ENCODE assay signal across 8 cellular contexts in genomic region chr9:137458194-137459146, GRCh38. TPM values are rescaled to one million over a fixed set of nuclear protein-coding genes. Genes with fewer than 3 reads are reported as not detected.
DNase-seq lines count a peak whose midpoint lies in the region; ATAC-seq and TF ChIP-seq lines count a peak whose summit lies in the region.

No MANE protein-coding gene starts in this region.

- H3K9ac ChIP-seq in HUES6 (ENCODE audit: low read length): peak overlapping the region; percentile 50

- peak; percentile 4 for ATAC-seq in GM18867 (IDR thresholded peaks at IDR 0.05; ENCODE audit: unreplicated experiment)
- ATAC-seq in sciatic nerve: no peak

- DNase-seq in AG10803 (ENCODE audit: low read depth): no peak
- peak; percentile 61 for DNase-seq in hepatic stellate cell (ENCODE audit: low spot score)
- DNase-seq in sciatic nerve (ENCODE audit: low spot score): peak; percentile 74
- no peak for DNase-seq in SIG-M5 (lab: John Stamatoyannopoulos, UW)
- no peak for DNase-seq in stimulated activated CD4-positive, alpha-beta T cell treated with anti-CD3 and anti-CD28 coated beads, Interleukin-15, amount 100 ng/mL, for 24 hours

- H3K36me3 ChIP-seq in HUES6 (ENCODE audit: control insufficient read depth, insufficient read depth, low read length): peaks cover 22% of the 10 kb centered on the region

- H3K4me3 ChIP-seq in AG10803 (ENCODE audit: low read length) (peak overlapping the region; percentile 67), HUES6 (ENCODE audit: low read depth, low read length) (peak overlapping the region; percentile 72)

- H3K4me1 ChIP-seq in HUES6 (ENCODE audit: control insufficient read depth, insufficient read depth, low read length): peaks cover 23% of the 10 kb centered on the region

- no peak for TF ChIP-seq CTCF in AG10803 (conservative IDR thresholded peaks at IDR 0.05; ENCODE audit: low read length)

- H3K9me3 ChIP-seq in HUES6 (ENCODE audit: control insufficient read depth, insufficient read depth, low read depth, low read length): peaks cover 3% of the 10 kb centered on the region; the same call in 1 of the 2 replicates

- H3K27ac ChIP-seq in HUES6 (ENCODE audit: low read depth, low read length) (no peak overlapping the region), angular gyrus (ENCODE audit: low read depth, low read length) (peak overlapping the region; percentile 55)

- intact Hi-C loops in sciatic nerve (cut with DNase I): no loop called here

- H3K27me3 ChIP-seq in HUES6 (ENCODE audit: control insufficient read depth, insufficient read depth, low read length): no peaks in the 10 kb centered on the region; the same call in 1 of the 2 replicates

RNA-seq across cellular contexts. Expression of gene NSMF, which starts 0.7 kb away (rescaled TPM):
- 50.4 TPM for total RNA-seq in sciatic nerve

RNA-seq across cellular contexts. Expression of gene ENTPD8, which starts 17.3 kb away (rescaled TPM):
- total RNA-seq in sciatic nerve: not detected

RNA-seq across cellular contexts. Expression of gene NOXA1, which starts 35.3 kb away (rescaled TPM):
- 7.4 TPM for total RNA-seq in sciatic nerve

RNA-seq across cellular contexts. Expression of gene EXD3, which starts 35.5 kb away (rescaled TPM):
- total RNA-seq in sciatic nerve: 48.1 TPM

Comparison
In these comparisons a context has a peak if more than half of its experiments do, and no peak if none do; other contexts are left out.
1. DNase-seq: peak in hepatic stellate cell (single experiment) and sciatic nerve (single experiment); none in AG10803 (single experiment), SIG-M5 (single experiment) and stimulated activated CD4-positive, alpha-beta T cell treated with anti-CD3 and anti-CD28 coated beads, Interleukin-15, amount 100 ng/mL, for 24 hours (single experiment).